Comparison of ENCODE assay signal across 2 cellular contexts in the genomic region with DNA sequence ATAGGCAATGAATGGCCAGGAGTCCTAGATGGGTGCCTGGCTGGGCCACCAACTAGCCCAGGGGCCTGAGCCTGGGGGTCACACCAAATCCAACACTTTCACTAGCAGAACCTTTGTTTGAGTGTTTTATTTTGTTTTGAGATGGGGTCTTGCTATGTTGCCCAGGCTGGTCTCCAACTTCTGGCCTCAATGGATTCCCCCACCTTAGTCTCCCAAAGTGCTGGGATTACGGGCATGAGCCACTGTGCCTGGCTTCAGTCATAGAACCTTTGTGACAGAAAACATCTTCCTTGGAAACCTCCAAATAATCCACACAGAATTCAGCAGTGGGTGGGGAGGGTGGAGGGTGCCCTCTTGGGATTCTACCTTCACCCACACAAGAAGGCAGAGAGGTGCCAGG.
A peak's percentile ranks its signal among the peaks of the same experiment; 100 is the strongest.
TF ChIP-seq lines count a peak whose summit lies in the region.

No MANE protein-coding gene starts in this region.

TF ChIP-seq in GM23338, 12 proteins besides CTCF, POLR2A, EP300 and RAD21:
- TF ChIP-seq, protein P1, sequence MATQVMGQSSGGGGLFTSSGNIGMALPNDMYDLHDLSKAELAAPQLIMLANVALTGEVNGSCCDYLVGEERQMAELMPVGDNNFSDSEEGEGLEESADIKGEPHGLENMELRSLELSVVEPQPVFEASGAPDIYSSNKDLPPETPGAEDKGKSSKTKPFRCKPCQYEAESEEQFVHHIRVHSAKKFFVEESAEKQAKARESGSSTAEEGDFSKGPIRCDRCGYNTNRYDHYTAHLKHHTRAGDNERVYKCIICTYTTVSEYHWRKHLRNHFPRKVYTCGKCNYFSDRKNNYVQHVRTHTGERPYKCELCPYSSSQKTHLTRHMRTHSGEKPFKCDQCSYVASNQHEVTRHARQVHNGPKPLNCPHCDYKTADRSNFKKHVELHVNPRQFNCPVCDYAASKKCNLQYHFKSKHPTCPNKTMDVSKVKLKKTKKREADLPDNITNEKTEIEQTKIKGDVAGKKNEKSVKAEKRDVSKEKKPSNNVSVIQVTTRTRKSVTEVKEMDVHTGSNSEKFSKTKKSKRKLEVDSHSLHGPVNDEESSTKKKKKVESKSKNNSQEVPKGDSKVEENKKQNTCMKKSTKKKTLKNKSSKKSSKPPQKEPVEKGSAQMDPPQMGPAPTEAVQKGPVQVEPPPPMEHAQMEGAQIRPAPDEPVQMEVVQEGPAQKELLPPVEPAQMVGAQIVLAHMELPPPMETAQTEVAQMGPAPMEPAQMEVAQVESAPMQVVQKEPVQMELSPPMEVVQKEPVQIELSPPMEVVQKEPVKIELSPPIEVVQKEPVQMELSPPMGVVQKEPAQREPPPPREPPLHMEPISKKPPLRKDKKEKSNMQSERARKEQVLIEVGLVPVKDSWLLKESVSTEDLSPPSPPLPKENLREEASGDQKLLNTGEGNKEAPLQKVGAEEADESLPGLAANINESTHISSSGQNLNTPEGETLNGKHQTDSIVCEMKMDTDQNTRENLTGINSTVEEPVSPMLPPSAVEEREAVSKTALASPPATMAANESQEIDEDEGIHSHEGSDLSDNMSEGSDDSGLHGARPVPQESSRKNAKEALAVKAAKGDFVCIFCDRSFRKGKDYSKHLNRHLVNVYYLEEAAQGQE (IDR thresholded peaks at IDR 0.05; ENCODE audit: unreplicated experiment): no peak
- TF ChIP-seq POLR2AphosphoS5 (IDR thresholded peaks at IDR 0.05; ENCODE audit: low read depth) (no peak), ZNF331 (CRISPR knock-in tag; IDR thresholded peaks at IDR 0.05; ENCODE audit: low read depth) (no peak), EZH2 (IDR thresholded peaks at IDR 0.05; ENCODE audit: low read depth, unreplicated experiment) (no peak), CREB1 (CRISPR knock-in tag; IDR thresholded peaks at IDR 0.05; ENCODE audit: low read depth) (no peak)
- TF ChIP-seq, protein P2, sequence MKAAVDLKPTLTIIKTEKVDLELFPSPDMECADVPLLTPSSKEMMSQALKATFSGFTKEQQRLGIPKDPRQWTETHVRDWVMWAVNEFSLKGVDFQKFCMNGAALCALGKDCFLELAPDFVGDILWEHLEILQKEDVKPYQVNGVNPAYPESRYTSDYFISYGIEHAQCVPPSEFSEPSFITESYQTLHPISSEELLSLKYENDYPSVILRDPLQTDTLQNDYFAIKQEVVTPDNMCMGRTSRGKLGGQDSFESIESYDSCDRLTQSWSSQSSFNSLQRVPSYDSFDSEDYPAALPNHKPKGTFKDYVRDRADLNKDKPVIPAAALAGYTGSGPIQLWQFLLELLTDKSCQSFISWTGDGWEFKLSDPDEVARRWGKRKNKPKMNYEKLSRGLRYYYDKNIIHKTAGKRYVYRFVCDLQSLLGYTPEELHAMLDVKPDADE (IDR thresholded peaks at IDR 0.05): no peak

TF ChIP-seq in WTC11, 78 proteins besides CTCF, POLR2A, EP300 and RAD21 (continued from another document):
- TF ChIP-seq, protein P3, sequence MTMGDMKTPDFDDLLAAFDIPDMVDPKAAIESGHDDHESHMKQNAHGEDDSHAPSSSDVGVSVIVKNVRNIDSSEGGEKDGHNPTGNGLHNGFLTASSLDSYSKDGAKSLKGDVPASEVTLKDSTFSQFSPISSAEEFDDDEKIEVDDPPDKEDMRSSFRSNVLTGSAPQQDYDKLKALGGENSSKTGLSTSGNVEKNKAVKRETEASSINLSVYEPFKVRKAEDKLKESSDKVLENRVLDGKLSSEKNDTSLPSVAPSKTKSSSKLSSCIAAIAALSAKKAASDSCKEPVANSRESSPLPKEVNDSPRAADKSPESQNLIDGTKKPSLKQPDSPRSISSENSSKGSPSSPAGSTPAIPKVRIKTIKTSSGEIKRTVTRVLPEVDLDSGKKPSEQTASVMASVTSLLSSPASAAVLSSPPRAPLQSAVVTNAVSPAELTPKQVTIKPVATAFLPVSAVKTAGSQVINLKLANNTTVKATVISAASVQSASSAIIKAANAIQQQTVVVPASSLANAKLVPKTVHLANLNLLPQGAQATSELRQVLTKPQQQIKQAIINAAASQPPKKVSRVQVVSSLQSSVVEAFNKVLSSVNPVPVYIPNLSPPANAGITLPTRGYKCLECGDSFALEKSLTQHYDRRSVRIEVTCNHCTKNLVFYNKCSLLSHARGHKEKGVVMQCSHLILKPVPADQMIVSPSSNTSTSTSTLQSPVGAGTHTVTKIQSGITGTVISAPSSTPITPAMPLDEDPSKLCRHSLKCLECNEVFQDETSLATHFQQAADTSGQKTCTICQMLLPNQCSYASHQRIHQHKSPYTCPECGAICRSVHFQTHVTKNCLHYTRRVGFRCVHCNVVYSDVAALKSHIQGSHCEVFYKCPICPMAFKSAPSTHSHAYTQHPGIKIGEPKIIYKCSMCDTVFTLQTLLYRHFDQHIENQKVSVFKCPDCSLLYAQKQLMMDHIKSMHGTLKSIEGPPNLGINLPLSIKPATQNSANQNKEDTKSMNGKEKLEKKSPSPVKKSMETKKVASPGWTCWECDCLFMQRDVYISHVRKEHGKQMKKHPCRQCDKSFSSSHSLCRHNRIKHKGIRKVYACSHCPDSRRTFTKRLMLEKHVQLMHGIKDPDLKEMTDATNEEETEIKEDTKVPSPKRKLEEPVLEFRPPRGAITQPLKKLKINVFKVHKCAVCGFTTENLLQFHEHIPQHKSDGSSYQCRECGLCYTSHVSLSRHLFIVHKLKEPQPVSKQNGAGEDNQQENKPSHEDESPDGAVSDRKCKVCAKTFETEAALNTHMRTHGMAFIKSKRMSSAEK (CRISPR knock-in tag; IDR thresholded peaks at IDR 0.05; ENCODE audit: borderline replicate concordance): no peak
- TF ChIP-seq, protein P4, sequence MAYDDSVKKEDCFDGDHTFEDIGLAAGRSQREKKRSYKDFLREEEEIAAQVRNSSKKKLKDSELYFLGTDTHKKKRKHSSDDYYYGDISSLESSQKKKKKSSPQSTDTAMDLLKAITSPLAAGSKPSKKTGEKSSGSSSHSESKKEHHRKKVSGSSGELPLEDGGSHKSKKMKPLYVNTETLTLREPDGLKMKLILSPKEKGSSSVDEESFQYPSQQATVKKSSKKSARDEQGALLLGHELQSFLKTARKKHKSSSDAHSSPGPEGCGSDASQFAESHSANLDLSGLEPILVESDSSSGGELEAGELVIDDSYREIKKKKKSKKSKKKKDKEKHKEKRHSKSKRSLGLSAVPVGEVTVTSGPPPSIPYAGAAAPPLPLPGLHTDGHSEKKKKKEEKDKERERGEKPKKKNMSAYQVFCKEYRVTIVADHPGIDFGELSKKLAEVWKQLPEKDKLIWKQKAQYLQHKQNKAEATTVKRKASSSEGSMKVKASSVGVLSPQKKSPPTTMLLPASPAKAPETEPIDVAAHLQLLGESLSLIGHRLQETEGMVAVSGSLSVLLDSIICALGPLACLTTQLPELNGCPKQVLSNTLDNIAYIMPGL (CRISPR knock-in tag; IDR thresholded peaks at IDR 0.05): no peak
- TF ChIP-seq, protein P5, sequence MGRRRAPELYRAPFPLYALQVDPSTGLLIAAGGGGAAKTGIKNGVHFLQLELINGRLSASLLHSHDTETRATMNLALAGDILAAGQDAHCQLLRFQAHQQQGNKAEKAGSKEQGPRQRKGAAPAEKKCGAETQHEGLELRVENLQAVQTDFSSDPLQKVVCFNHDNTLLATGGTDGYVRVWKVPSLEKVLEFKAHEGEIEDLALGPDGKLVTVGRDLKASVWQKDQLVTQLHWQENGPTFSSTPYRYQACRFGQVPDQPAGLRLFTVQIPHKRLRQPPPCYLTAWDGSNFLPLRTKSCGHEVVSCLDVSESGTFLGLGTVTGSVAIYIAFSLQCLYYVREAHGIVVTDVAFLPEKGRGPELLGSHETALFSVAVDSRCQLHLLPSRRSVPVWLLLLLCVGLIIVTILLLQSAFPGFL (CRISPR knock-in tag; IDR thresholded peaks at IDR 0.05; ENCODE audit: borderline replicate concordance): no peak
- TF ChIP-seq ZNF121 (CRISPR knock-in tag; IDR thresholded peaks at IDR 0.05) (peak; percentile 88; the same call in 1 of the 2 replicates), ZNF219 (CRISPR knock-in tag; IDR thresholded peaks at IDR 0.05; ENCODE audit: borderline replicate concordance) (no peak), ZNF671 (CRISPR knock-in tag; IDR thresholded peaks at IDR 0.05) (no peak)
